ENCODE assay signal across 1 cellular context in the genomic region with DNA sequence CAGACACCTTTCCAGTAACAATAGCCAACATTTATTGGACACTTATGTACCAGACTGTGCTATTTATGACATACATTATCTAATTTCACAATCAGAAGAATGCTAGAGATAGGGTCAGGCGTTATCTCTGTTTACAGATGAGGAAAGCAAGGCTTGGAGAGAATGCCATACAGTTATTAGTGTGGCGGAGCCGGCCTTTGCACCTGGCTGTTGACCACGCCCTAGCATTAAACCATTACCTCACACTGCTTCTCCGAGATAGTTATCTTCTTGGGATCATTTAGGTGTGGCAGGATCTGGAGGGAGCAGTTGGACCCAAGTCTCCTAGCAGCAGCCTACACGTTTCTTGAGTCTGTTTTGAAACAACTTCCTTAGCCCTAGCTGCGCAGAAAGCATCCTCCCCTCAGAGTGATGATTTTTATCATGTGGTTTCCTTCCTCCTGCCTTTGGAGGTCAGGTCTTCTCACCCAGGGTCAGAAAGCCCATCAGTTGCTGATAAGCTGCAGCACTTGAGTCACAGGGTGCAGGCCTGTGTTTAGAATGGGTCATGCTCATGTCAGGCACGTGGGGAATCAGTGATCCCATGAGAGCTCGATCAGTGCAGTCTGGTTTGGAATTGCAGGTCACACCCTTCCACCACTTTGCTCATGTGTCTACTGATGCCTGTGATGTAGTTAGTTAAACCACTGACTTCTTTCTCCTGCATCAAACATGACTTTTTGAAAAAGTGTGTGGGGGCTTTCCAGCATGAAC.
TF ChIP-seq lines count a peak whose summit lies in the region.

No MANE protein-coding gene starts in this region.

TF ChIP-seq in GM12878, 131 proteins besides CTCF, POLR2A, EP300 and RAD21 (continued from another document and continues in another):
- TF ChIP-seq, protein P1, sequence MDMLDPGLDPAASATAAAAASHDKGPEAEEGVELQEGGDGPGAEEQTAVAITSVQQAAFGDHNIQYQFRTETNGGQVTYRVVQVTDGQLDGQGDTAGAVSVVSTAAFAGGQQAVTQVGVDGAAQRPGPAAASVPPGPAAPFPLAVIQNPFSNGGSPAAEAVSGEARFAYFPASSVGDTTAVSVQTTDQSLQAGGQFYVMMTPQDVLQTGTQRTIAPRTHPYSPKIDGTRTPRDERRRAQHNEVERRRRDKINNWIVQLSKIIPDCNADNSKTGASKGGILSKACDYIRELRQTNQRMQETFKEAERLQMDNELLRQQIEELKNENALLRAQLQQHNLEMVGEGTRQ (IDR thresholded peaks at IDR 0.05; ENCODE audit: borderline replicate concordance, low read depth, low read length), result peak; percentile 41; the same call in 1 of the 2 replicates
- peak; percentile 63 to 80; a peak in 3 of 4 replicates for TF ChIP-seq IKZF2 (IDR thresholded peaks at IDR 0.05)
- TF ChIP-seq ETV6 (conservative IDR thresholded peaks at IDR 0.05 in 1 of 2, IDR thresholded peaks at IDR 0.05 in 1 of 2; ENCODE audit: borderline replicate concordance in 1 of 2, low read depth in 1 of 2), result 0 out of 4 replicates have a peak, but pooled peaks of 1 of the 2 experiments have one; percentile 24
- peak; percentile 59 for TF ChIP-seq EED (IDR thresholded peaks at IDR 0.05; ENCODE audit: low read depth)
- TF ChIP-seq CBX3 (IDR thresholded peaks at IDR 0.05; ENCODE audit: borderline replicate concordance, low read depth), result no peak
- TF ChIP-seq LARP7 (IDR thresholded peaks at IDR 0.05), result no peak
- TF ChIP-seq EZH2 (IDR thresholded peaks at IDR 0.05; ENCODE audit: borderline replicate concordance, control insufficient read depth, low read depth, low read length), result no peak
- TF ChIP-seq, protein P2, sequence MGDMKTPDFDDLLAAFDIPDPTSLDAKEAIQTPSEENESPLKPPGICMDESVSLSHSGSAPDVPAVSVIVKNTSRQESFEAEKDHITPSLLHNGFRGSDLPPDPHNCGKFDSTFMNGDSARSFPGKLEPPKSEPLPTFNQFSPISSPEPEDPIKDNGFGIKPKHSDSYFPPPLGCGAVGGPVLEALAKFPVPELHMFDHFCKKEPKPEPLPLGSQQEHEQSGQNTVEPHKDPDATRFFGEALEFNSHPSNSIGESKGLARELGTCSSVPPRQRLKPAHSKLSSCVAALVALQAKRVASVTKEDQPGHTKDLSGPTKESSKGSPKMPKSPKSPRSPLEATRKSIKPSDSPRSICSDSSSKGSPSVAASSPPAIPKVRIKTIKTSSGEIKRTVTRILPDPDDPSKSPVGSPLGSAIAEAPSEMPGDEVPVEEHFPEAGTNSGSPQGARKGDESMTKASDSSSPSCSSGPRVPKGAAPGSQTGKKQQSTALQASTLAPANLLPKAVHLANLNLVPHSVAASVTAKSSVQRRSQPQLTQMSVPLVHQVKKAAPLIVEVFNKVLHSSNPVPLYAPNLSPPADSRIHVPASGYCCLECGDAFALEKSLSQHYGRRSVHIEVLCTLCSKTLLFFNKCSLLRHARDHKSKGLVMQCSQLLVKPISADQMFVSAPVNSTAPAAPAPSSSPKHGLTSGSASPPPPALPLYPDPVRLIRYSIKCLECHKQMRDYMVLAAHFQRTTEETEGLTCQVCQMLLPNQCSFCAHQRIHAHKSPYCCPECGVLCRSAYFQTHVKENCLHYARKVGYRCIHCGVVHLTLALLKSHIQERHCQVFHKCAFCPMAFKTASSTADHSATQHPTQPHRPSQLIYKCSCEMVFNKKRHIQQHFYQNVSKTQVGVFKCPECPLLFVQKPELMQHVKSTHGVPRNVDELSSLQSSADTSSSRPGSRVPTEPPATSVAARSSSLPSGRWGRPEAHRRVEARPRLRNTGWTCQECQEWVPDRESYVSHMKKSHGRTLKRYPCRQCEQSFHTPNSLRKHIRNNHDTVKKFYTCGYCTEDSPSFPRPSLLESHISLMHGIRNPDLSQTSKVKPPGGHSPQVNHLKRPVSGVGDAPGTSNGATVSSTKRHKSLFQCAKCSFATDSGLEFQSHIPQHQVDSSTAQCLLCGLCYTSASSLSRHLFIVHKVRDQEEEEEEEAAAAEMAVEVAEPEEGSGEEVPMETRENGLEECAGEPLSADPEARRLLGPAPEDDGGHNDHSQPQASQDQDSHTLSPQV (IDR thresholded peaks at IDR 0.05), result peak; percentile 86
- TF ChIP-seq FOXM1 (IDR thresholded peaks at IDR 0.05; ENCODE audit: low read depth, low read length), result 0 out of 2 replicates have a peak, but pooled peaks have one; percentile 68
- TF ChIP-seq CREB1 (IDR thresholded peaks at IDR 0.05; ENCODE audit: low read depth), result peak; percentile 49; the same call in 1 of the 2 replicates
- TF ChIP-seq SP1 (IDR thresholded peaks at IDR 0.05; ENCODE audit: low read depth, low read length), result peak; percentile 15
- no peak for TF ChIP-seq CBX5 (IDR thresholded peaks at IDR 0.05; ENCODE audit: low read depth)
- TF ChIP-seq, protein P3, sequence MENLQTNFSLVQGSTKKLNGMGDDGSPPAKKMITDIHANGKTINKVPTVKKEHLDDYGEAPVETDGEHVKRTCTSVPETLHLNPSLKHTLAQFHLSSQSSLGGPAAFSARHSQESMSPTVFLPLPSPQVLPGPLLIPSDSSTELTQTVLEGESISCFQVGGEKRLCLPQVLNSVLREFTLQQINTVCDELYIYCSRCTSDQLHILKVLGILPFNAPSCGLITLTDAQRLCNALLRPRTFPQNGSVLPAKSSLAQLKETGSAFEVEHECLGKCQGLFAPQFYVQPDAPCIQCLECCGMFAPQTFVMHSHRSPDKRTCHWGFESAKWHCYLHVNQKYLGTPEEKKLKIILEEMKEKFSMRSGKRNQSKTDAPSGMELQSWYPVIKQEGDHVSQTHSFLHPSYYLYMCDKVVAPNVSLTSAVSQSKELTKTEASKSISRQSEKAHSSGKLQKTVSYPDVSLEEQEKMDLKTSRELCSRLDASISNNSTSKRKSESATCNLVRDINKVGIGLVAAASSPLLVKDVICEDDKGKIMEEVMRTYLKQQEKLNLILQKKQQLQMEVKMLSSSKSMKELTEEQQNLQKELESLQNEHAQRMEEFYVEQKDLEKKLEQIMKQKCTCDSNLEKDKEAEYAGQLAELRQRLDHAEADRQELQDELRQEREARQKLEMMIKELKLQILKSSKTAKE (IDR thresholded peaks at IDR 0.05; ENCODE audit: low read depth, poor library complexity, severe bottlenecking), result peak; percentile 58
- peak; percentile 95 for TF ChIP-seq NR2F1 (conservative IDR thresholded peaks at IDR 0.05)
- TF ChIP-seq RUNX3 (IDR thresholded peaks at IDR 0.05; ENCODE audit: low read length), result peak; percentile 45
- peak; percentile 74 for TF ChIP-seq RELA (IDR thresholded peaks at IDR 0.05; ENCODE audit: borderline replicate concordance, partially characterized antibody)
- 0 out of 2 replicates have a peak, but pooled peaks have one; percentile 65 for TF ChIP-seq PML (IDR thresholded peaks at IDR 0.05; ENCODE audit: low read length)
- TF ChIP-seq SMARCA5 (IDR thresholded peaks at IDR 0.05), result no peak
- TF ChIP-seq SMAD1 (IDR thresholded peaks at IDR 0.05; ENCODE audit: low read depth, partially characterized antibody), result peak; percentile 73
- TF ChIP-seq, protein P4, sequence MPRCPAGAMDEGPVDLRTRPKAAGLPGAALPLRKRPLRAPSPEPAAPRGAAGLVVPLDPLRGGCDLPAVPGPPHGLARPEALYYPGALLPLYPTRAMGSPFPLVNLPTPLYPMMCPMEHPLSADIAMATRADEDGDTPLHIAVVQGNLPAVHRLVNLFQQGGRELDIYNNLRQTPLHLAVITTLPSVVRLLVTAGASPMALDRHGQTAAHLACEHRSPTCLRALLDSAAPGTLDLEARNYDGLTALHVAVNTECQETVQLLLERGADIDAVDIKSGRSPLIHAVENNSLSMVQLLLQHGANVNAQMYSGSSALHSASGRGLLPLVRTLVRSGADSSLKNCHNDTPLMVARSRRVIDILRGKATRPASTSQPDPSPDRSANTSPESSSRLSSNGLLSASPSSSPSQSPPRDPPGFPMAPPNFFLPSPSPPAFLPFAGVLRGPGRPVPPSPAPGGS (IDR thresholded peaks at IDR 0.05; ENCODE audit: borderline replicate concordance, insufficient read depth, low read depth, low read length, poor library complexity, severe bottlenecking), result peak; percentile 71
- TF ChIP-seq STAT1 (conservative IDR thresholded peaks at IDR 0.05), result no peak
- TF ChIP-seq, protein P5, sequence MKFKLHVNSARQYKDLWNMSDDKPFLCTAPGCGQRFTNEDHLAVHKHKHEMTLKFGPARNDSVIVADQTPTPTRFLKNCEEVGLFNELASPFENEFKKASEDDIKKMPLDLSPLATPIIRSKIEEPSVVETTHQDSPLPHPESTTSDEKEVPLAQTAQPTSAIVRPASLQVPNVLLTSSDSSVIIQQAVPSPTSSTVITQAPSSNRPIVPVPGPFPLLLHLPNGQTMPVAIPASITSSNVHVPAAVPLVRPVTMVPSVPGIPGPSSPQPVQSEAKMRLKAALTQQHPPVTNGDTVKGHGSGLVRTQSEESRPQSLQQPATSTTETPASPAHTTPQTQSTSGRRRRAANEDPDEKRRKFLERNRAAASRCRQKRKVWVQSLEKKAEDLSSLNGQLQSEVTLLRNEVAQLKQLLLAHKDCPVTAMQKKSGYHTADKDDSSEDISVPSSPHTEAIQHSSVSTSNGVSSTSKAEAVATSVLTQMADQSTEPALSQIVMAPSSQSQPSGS (IDR thresholded peaks at IDR 0.05; ENCODE audit: low read length), result peak; percentile 54
- TF ChIP-seq SUZ12 (IDR thresholded peaks at IDR 0.05; ENCODE audit: unreplicated experiment), result no peak
- TF ChIP-seq STAT3 (IDR thresholded peaks at IDR 0.05; ENCODE audit: low read depth, low read length), result no peak
- TF ChIP-seq, protein P6, sequence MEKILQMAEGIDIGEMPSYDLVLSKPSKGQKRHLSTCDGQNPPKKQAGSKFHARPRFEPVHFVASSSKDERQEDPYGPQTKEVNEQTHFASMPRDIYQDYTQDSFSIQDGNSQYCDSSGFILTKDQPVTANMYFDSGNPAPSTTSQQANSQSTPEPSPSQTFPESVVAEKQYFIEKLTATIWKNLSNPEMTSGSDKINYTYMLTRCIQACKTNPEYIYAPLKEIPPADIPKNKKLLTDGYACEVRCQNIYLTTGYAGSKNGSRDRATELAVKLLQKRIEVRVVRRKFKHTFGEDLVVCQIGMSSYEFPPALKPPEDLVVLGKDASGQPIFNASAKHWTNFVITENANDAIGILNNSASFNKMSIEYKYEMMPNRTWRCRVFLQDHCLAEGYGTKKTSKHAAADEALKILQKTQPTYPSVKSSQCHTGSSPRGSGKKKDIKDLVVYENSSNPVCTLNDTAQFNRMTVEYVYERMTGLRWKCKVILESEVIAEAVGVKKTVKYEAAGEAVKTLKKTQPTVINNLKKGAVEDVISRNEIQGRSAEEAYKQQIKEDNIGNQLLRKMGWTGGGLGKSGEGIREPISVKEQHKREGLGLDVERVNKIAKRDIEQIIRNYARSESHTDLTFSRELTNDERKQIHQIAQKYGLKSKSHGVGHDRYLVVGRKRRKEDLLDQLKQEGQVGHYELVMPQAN (conservative IDR thresholded peaks at IDR 0.05), result 0 out of 2 replicates have a peak, but pooled peaks have one; percentile 47
- peak; percentile 15; the same call in 1 of the 2 replicates for TF ChIP-seq BACH1 (IDR thresholded peaks at IDR 0.05; ENCODE audit: borderline replicate concordance)
- TF ChIP-seq, protein P7, sequence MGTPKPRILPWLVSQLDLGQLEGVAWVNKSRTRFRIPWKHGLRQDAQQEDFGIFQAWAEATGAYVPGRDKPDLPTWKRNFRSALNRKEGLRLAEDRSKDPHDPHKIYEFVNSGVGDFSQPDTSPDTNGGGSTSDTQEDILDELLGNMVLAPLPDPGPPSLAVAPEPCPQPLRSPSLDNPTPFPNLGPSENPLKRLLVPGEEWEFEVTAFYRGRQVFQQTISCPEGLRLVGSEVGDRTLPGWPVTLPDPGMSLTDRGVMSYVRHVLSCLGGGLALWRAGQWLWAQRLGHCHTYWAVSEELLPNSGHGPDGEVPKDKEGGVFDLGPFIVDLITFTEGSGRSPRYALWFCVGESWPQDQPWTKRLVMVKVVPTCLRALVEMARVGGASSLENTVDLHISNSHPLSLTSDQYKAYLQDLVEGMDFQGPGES (IDR thresholded peaks at IDR 0.05), result no peak
- no peak for TF ChIP-seq HDGF (IDR thresholded peaks at IDR 0.05)
- no peak for TF ChIP-seq TARDBP (IDR thresholded peaks at IDR 0.05; ENCODE audit: borderline replicate concordance)
- TF ChIP-seq IKZF1 (conservative IDR thresholded peaks at IDR 0.05), result peak; percentile 74
- TF ChIP-seq MTA3 (IDR thresholded peaks at IDR 0.05; ENCODE audit: borderline replicate concordance, low read length), result no peak
- no peak for TF ChIP-seq ZNF384 (IDR thresholded peaks at IDR 0.05; ENCODE audit: borderline replicate concordance, low read depth, low read length)
- peak; percentile 39; the same call in 1 of the 2 replicates for TF ChIP-seq ZBED1 (IDR thresholded peaks at IDR 0.05; ENCODE audit: borderline replicate concordance)
- TF ChIP-seq MEF2A (IDR thresholded peaks at IDR 0.05; ENCODE audit: insufficient read depth, low read depth, low read length), result no peak
- TF ChIP-seq CBFB (IDR thresholded peaks at IDR 0.05; ENCODE audit: low read depth), result 0 out of 2 replicates have a peak, but pooled peaks have one; percentile 13
- TF ChIP-seq IRF4 (IDR thresholded peaks at IDR 0.05; ENCODE audit: low read depth, low read length), result 0 out of 2 replicates have a peak, but pooled peaks have one; percentile 5
- TF ChIP-seq, protein P8, sequence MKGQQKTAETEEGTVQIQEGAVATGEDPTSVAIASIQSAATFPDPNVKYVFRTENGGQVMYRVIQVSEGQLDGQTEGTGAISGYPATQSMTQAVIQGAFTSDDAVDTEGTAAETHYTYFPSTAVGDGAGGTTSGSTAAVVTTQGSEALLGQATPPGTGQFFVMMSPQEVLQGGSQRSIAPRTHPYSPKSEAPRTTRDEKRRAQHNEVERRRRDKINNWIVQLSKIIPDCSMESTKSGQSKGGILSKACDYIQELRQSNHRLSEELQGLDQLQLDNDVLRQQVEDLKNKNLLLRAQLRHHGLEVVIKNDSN (IDR thresholded peaks at IDR 0.05; ENCODE audit: borderline replicate concordance, extremely low read length, insufficient read depth, low read depth, low read length), result peak; percentile 31
- TF ChIP-seq NBN (IDR thresholded peaks at IDR 0.05), result 0 out of 2 replicates have a peak, but pooled peaks have one; percentile 71
- TF ChIP-seq, protein P9, sequence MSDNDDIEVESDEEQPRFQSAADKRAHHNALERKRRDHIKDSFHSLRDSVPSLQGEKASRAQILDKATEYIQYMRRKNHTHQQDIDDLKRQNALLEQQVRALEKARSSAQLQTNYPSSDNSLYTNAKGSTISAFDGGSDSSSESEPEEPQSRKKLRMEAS (IDR thresholded peaks at IDR 0.05; ENCODE audit: low read depth, low read length), result peak; percentile 82
- TF ChIP-seq ZNF207 (IDR thresholded peaks at IDR 0.05; ENCODE audit: borderline replicate concordance), result 0 out of 2 replicates have a peak, but pooled peaks have one; percentile 62
- TF ChIP-seq ZNF217 (IDR thresholded peaks at IDR 0.05), result no peak
- TF ChIP-seq BRCA1 (IDR thresholded peaks at IDR 0.05; ENCODE audit: low read depth, low read length), result no peak
- no peak for TF ChIP-seq ZZZ3 (IDR thresholded peaks at IDR 0.05; ENCODE audit: control insufficient read depth, insufficient read length, low read depth)
- no peak for TF ChIP-seq RCOR1 (conservative IDR thresholded peaks at IDR 0.05; ENCODE audit: low read depth, low read length)
- peak; percentile 60; the same call in 1 of the 2 replicates for TF ChIP-seq GATAD2B (conservative IDR thresholded peaks at IDR 0.05; ENCODE audit: low read depth)
